ENCODE assay signal across 8 cellular contexts in the genomic region with DNA sequence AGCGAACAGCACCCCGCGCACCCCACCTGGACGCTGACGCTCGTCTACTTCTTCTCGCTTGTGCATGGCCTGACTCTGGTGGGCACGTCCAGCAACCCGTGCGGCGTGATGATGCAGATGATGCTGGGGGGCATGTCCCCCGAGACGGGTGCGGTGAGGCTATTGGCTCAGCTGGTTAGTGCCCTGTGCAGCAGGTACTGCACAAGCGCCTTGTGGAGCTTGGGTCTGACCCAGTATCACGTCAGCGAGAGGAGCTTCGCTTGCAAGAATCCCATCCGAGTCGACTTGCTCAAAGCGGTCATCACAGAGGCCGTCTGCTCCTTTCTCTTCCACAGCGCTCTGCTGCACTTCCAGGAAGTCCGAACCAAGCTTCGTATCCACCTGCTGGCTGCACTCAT. TPM values are rescaled to one million over a fixed set of nuclear protein-coding genes. Genes with fewer than 3 reads are reported as not detected.
DNase-seq lines count a peak whose midpoint lies in the region; ATAC-seq and TF ChIP-seq lines count a peak whose summit lies in the region.

No MANE protein-coding gene starts in this region.

- no peaks in the 10 kb centered on the region for H3K79me2 ChIP-seq in osteoblast (ENCODE audit: insufficient read depth, low read length)

- TF ChIP-seq POLR2A in NB4 (IDR thresholded peaks at IDR 0.05; ENCODE audit: extremely low read depth, insufficient read length) (no peak), heart left ventricle (IDR thresholded peaks at IDR 0.05) (no peak)

- H3K9me3 ChIP-seq in heart left ventricle (no peaks in the 10 kb centered on the region), osteoblast (ENCODE audit: low read depth, low read length) (no peaks in the 10 kb centered on the region)

- intact Hi-C loops in heart left ventricle (cut with DNase I), result no loop called here

- H3K4me1 Mint-ChIP-seq in activated naive CD8-positive, alpha-beta T cell treated with anti-CD3 and anti-CD28 coated beads for 36 hours, result peaks cover 14% of the 10 kb centered on the region

- peak overlapping the region; percentile 84 for H3K4me3 Mint-ChIP-seq in activated naive CD8-positive, alpha-beta T cell treated with anti-CD3 and anti-CD28 coated beads for 36 hours

- no peaks in the 10 kb centered on the region for H3K9me3 Mint-ChIP-seq in activated naive CD8-positive, alpha-beta T cell treated with anti-CD3 and anti-CD28 coated beads for 36 hours

- ATAC-seq in heart left ventricle (peak; percentile 9 to 30 (median 20)), GM18498 (IDR thresholded peaks at IDR 0.05; ENCODE audit: unreplicated experiment) (no peak)

- H3K27ac ChIP-seq in heart left ventricle (peak overlapping the region in 8 of 12 donors; percentile 62 to 93 (median 76)), osteoblast (ENCODE audit: low read depth, low read length) (no peak overlapping the region)

- no peak for TF ChIP-seq CTCF in BJ (IDR thresholded peaks at IDR 0.05; ENCODE audit: insufficient read depth, low read depth, low read length)
- TF ChIP-seq CTCF in NB4 (IDR thresholded peaks at IDR 0.05; ENCODE audit: low read depth, low read length), result no peak
- no peak for TF ChIP-seq CTCF in heart left ventricle (IDR thresholded peaks at IDR 0.05)
- no peak for TF ChIP-seq CTCF in osteoblast (IDR thresholded peaks at IDR 0.05; ENCODE audit: extremely low read depth, low read depth, low read length)

- CTCF ChIA-PET in BJ (lab: Yijun Ruan, JAX), result interaction anchor here (0.6 to 1.5 kb wide), 4 partner anchors 11 to 217 kb away, joined by 3 to 4 read pairs (median 4); no protein-coding TSS in a partner anchor

- DNase-seq in BJ (ENCODE audit: low read depth), result no peak
- peak; percentile 3 for DNase-seq in GM19238 (ENCODE audit: insufficient read length, low spot score)
- DNase-seq in NB4 (ENCODE audit: low read depth), result peak; percentile 15
- DNase-seq in activated naive CD8-positive, alpha-beta T cell treated with anti-CD3 and anti-CD28 coated beads for 36 hours, result no peak
- DNase-seq in heart left ventricle, result peak in 4 of 5 donors; percentile 13 to 71 (median 42)
- DNase-seq in osteoblast (ENCODE audit: insufficient read length, low spot score, missing footprints), result peak; percentile 77
- DNase-seq in effector CD4-positive, alpha-beta T cell, result no peak

- POLR2A ChIA-PET in BJ (lab: Charles Lee), result no interaction called here

- 2 to 6% (median 4%) methylated on average over 13 to 25 of the region's 25 CpGs for WGBS in heart left ventricle, 4 donors

- H3K36me3 ChIP-seq in BJ (ENCODE audit: control insufficient read depth, insufficient read depth, low read length), result no peaks in the 10 kb centered on the region
- no peaks in the 10 kb centered on the region for H3K36me3 ChIP-seq in heart left ventricle
- H3K36me3 ChIP-seq in osteoblast (ENCODE audit: insufficient read depth, low read length), result no peaks in the 10 kb centered on the region

- H3K27me3 Mint-ChIP-seq in activated naive CD8-positive, alpha-beta T cell treated with anti-CD3 and anti-CD28 coated beads for 36 hours, result no peaks in the 10 kb centered on the region

- H3K27me3 ChIP-seq in BJ (ENCODE audit: control insufficient read depth, insufficient read depth, low read length) (no peaks in the 10 kb centered on the region), heart left ventricle (no peaks in the 10 kb centered on the region), osteoblast (ENCODE audit: insufficient read depth, low read length) (no peaks in the 10 kb centered on the region)

- H3K36me3 Mint-ChIP-seq in activated naive CD8-positive, alpha-beta T cell treated with anti-CD3 and anti-CD28 coated beads for 36 hours, result peaks cover 2% of the 10 kb centered on the region

- no peak overlapping the region for H3K27ac Mint-ChIP-seq in activated naive CD8-positive, alpha-beta T cell treated with anti-CD3 and anti-CD28 coated beads for 36 hours

- peak overlapping the region; percentile 88 for H3K4me2 ChIP-seq in osteoblast (ENCODE audit: insufficient read depth, low read length)

- H4K20me1 ChIP-seq in osteoblast (ENCODE audit: insufficient read depth, low read length), result no peaks in the 10 kb centered on the region

- H3K4me1 ChIP-seq in heart left ventricle (peaks cover 0 to 20% (median 10%) of the 10 kb centered on the region in 12 donors), osteoblast (ENCODE audit: insufficient read depth, low read length) (peaks cover 13% of the 10 kb centered on the region)

- peak overlapping the region; percentile 71 for H2AFZ ChIP-seq in osteoblast (ENCODE audit: low read length)

- H3K4me3 ChIP-seq in BJ (ENCODE audit: low read depth, low read length) (peak overlapping the region; percentile 58), NB4 (ENCODE audit: low read depth, low read length) (peak overlapping the region; percentile 18), heart left ventricle (peak overlapping the region; percentile 42 to 97 (median 68)), osteoblast (ENCODE audit: insufficient read depth, low read length) (peak overlapping the region; percentile 85)

RNA-seq across cellular contexts. Expression of gene AQP11, which starts 0.4 kb away (rescaled TPM):
- polyA plus RNA-seq in BJ (2011; rRNA removed), result 1.2 and 1.3 TPM in 2 replicates
- polyA minus RNA-seq in BJ (2011; rRNA and poly(A)+ RNA removed), result 0.31 and 0.95 TPM in 2 replicates
- total RNA-seq in activated naive CD8-positive, alpha-beta T cell treated with anti-CD3 and anti-CD28 coated beads for 36 hours, result under 1 TPM; 0.14 to 0.27 TPM
- total RNA-seq in heart left ventricle, result 1 to 10 TPM in 5 of 9 donors, under 1 TPM in 4; 0.28 to 1.8 (median 1.2) TPM
- under 1 TPM; 0.27 to 0.72 TPM for polyA plus RNA-seq in heart left ventricle
- 2.9 and 4.4 TPM in 2 replicates for total RNA-seq in osteoblast

RNA-seq across cellular contexts. Expression of gene CLNS1A, which starts 47.4 kb away (rescaled TPM):
- polyA plus RNA-seq in BJ (2011; rRNA removed) (91.6 and 112 TPM in 2 replicates), heart left ventricle (10 to 100 TPM; 49.5 to 80.8 TPM)
- polyA minus RNA-seq in BJ (2011; rRNA and poly(A)+ RNA removed), result 35.6 and 36.1 TPM in 2 replicates
- 100 to 1,000 TPM; 191 to 194 TPM for total RNA-seq in activated naive CD8-positive, alpha-beta T cell treated with anti-CD3 and anti-CD28 coated beads for 36 hours
- total RNA-seq in heart left ventricle (10 to 100 TPM; 60.8 to 85.1 (median 69.4) TPM), osteoblast (84.9 and 85.8 TPM in 2 replicates)

Comparison
In these comparisons a context has a peak if more than half of its experiments do, and no peak if none do; other contexts are left out.
1. DNase-seq: peak in GM19238 (single experiment), NB4 (single experiment), heart left ventricle (4 of 5) and osteoblast (single experiment); none in BJ (single experiment), activated naive CD8-positive, alpha-beta T cell treated with anti-CD3 and anti-CD28 coated beads for 36 hours (single experiment) and effector CD4-positive, alpha-beta T cell (single experiment).
2. H3K4me3 ChIP-seq: peak in every context shown above with its lines; median percentile 85 in osteoblast; 68 in heart left ventricle; 58 in BJ; 18 in NB4.